8 cellular contexts compared by ENCODE assay signal in genomic region chr22:35399678-35400334, GRCh38. TPM values are rescaled to one million over a fixed set of nuclear protein-coding genes. Genes with fewer than 3 reads are reported as not detected.
DNase-seq lines count a peak whose midpoint lies in the region; ATAC-seq and TF ChIP-seq lines count a peak whose summit lies in the region.

Gene MCM5 (plus strand): TSS chr22:35400140. CDS start chr22:35400439, 299 bp downstream.

- ATAC-seq in gastroesophageal sphincter, result peak; percentile 100

- H3K36me3 ChIP-seq in HEK293 (ENCODE audit: control insufficient read depth in 2 of 2, insufficient read depth in 1 of 2, low read length in 2 of 2) (peaks cover 24 to 40% of the 10 kb centered on the region in 2 experiments), gastroesophageal sphincter (peaks cover 0 to 23% of the 10 kb centered on the region in 2 donors), neutrophil (peaks cover 6% of the 10 kb centered on the region)

- peaks cover 30% of the 10 kb centered on the region for H3K4me1 Mint-ChIP-seq in activated naive CD4-positive, alpha-beta T cell treated with anti-CD3 and anti-CD28 coated beads for 36 hours (ENCODE audit: low read depth)

- no peak for TF ChIP-seq CTCF in HEK293 (tag by site-specific recombination; IDR thresholded peaks at IDR 0.05)
- no peak for TF ChIP-seq CTCF in gastroesophageal sphincter (IDR thresholded peaks at IDR 0.05)
- peak; percentile 36 for TF ChIP-seq CTCF in neutrophil (IDR thresholded peaks at IDR 0.05)

- no peaks in the 10 kb centered on the region for H3K27me3 ChIP-seq in gastroesophageal sphincter
- no peaks in the 10 kb centered on the region for H3K27me3 ChIP-seq in neutrophil

- peak within 1 kb of the TSS; percentile 94 for H3K4me3 Mint-ChIP-seq in activated naive CD4-positive, alpha-beta T cell treated with anti-CD3 and anti-CD28 coated beads for 36 hours

- CTCF ChIA-PET in HEK293 (lab: Yijun Ruan, JAX), result interaction anchor here (0.6 kb wide), 1 partner anchor 10 kb away, joined by 4 read pairs; no protein-coding TSS in a partner anchor
- CTCF ChIA-PET in activated naive CD4-positive, alpha-beta T cell treated with anti-CD3 and anti-CD28 coated beads for 36 hours (lab: Charles Lee), result no interaction called here

- H3K4me1 ChIP-seq in HEK293 (ENCODE audit: control insufficient read depth, insufficient read depth, low read length) (peaks cover 5% of the 10 kb centered on the region), gastroesophageal sphincter (peaks cover 0 to 30% (median 11%) of the 10 kb centered on the region in 3 donors), neutrophil (ENCODE audit: control insufficient read depth in 1 of 2, insufficient read depth in 1 of 2, low read depth in 1 of 2, low read length in 1 of 2) (peaks cover 13 to 30% of the 10 kb centered on the region in 2 experiments)

- DNase-seq in GDM1 (lab: John Stamatoyannopoulos, UW), result peak; percentile 95
- DNase-seq in MV-4-11 (lab: John Stamatoyannopoulos, UW), result peak; percentile 98
- peak; percentile 98 for DNase-seq in SK-N-DZ (ENCODE audit: low spot score)
- DNase-seq in activated naive CD4-positive, alpha-beta T cell treated with anti-CD3 and anti-CD28 coated beads for 36 hours, result peak; percentile 99
- DNase-seq in substantia nigra (lab: John Stamatoyannopoulos, UW), result peak; percentile 65 to 98 (median 94)

- H3K4me3 ChIP-seq in HEK293 (ENCODE audit: low read depth, low read length) (peak within 1 kb of the TSS; percentile 89), gastroesophageal sphincter (peak within 1 kb of the TSS; percentile 77 to 85), neutrophil (ENCODE audit: low read depth in 1 of 2, low read length in 1 of 2) (peak within 1 kb of the TSS; percentile 93 to 96)

- no peak for TF ChIP-seq EP300 in gastroesophageal sphincter (IDR thresholded peaks at IDR 0.05)

- H3K27ac ChIP-seq in HEK293 (ENCODE audit: extremely low read depth, low read depth, low read length), result peak within 1 kb of the TSS; percentile 92
- peak within 1 kb of the TSS in 3 of 4 donors; percentile 58 to 71 (median 70) for H3K27ac ChIP-seq in gastroesophageal sphincter
- H3K27ac ChIP-seq in neutrophil, result peak within 1 kb of the TSS; percentile 55
- H3K27ac ChIP-seq in substantia nigra (ENCODE audit: low read depth, low read length, poor library complexity, severe bottlenecking), result peak within 1 kb of the TSS; percentile 78

- H3K9me3 ChIP-seq in HEK293 (ENCODE audit: control insufficient read depth, insufficient read depth, low read depth, low read length) (no peaks in the 10 kb centered on the region), gastroesophageal sphincter (no peaks in the 10 kb centered on the region), neutrophil (no peaks in the 10 kb centered on the region)

- intact Hi-C loops in activated naive CD4-positive, alpha-beta T cell treated with anti-CD3 and anti-CD28 coated beads for 36 hours (cut with micrococcal nuclease), result loop anchor here (2.0 kb wide), 1 partner anchor 99 kb away; no protein-coding TSS in a partner anchor

- peak within 1 kb of the TSS; percentile 97 for H3K27ac Mint-ChIP-seq in activated naive CD4-positive, alpha-beta T cell treated with anti-CD3 and anti-CD28 coated beads for 36 hours

- H3K9me3 Mint-ChIP-seq in activated naive CD4-positive, alpha-beta T cell treated with anti-CD3 and anti-CD28 coated beads for 36 hours, result no peaks in the 10 kb centered on the region

- POLR2A ChIA-PET in HEK293 (lab: Yijun Ruan, JAX), result interaction anchor here (0.8 kb wide), 2 partner anchors 9 to 33 kb away, joined by 3 to 8 read pairs; no protein-coding TSS in a partner anchor

- peaks cover 48% of the 10 kb centered on the region for H3K36me3 Mint-ChIP-seq in activated naive CD4-positive, alpha-beta T cell treated with anti-CD3 and anti-CD28 coated beads for 36 hours (ENCODE audit: low read depth)

- TF ChIP-seq POLR2A in gastroesophageal sphincter (IDR thresholded peaks at IDR 0.05), result no peak

- H3K27me3 Mint-ChIP-seq in activated naive CD4-positive, alpha-beta T cell treated with anti-CD3 and anti-CD28 coated beads for 36 hours (ENCODE audit: low read depth), result no peaks in the 10 kb centered on the region

- WGBS in gastroesophageal sphincter (ENCODE audit: low coverage in 1 of 2), 2 donors, result 0% methylated on average over 3 of the region's 51 CpGs; no CpG with 5 or more reads in 1 of the 2 donors

TF ChIP-seq in HEK293, 187 proteins besides CTCF, POLR2A, EP300 and RAD21 (continues in another document):
- no peak for TF ChIP-seq ZNF544 (tag by site-specific recombination; IDR thresholded peaks at IDR 0.05)
- TF ChIP-seq ZNF354C (tag by site-specific recombination; IDR thresholded peaks at IDR 0.05; ENCODE audit: borderline replicate concordance, low read depth), result no peak
- TF ChIP-seq, protein P1, sequence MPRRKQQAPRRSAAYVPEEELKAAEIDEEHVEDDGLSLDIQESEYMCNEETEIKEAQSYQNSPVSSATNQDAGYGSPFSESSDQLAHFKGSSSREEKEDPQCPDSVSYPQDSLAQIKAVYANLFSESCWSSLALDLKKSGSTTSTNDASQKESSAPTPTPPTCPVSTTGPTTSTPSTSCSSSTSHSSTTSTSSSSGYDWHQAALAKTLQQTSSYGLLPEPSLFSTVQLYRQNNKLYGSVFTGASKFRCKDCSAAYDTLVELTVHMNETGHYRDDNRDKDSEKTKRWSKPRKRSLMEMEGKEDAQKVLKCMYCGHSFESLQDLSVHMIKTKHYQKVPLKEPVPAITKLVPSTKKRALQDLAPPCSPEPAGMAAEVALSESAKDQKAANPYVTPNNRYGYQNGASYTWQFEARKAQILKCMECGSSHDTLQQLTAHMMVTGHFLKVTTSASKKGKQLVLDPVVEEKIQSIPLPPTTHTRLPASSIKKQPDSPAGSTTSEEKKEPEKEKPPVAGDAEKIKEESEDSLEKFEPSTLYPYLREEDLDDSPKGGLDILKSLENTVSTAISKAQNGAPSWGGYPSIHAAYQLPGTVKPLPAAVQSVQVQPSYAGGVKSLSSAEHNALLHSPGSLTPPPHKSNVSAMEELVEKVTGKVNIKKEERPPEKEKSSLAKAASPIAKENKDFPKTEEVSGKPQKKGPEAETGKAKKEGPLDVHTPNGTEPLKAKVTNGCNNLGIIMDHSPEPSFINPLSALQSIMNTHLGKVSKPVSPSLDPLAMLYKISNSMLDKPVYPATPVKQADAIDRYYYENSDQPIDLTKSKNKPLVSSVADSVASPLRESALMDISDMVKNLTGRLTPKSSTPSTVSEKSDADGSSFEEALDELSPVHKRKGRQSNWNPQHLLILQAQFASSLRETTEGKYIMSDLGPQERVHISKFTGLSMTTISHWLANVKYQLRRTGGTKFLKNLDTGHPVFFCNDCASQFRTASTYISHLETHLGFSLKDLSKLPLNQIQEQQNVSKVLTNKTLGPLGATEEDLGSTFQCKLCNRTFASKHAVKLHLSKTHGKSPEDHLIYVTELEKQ (tag by site-specific recombination; IDR thresholded peaks at IDR 0.05; ENCODE audit: borderline replicate concordance), result no peak
- no peak for TF ChIP-seq ZNF146 (tag by site-specific recombination; IDR thresholded peaks at IDR 0.05)
- TF ChIP-seq KLF10 (tag by site-specific recombination; IDR thresholded peaks at IDR 0.05), result 0 out of 2 replicates have a peak, but pooled peaks have one; percentile 25
- TF ChIP-seq ZNF341 (tag by site-specific recombination; IDR thresholded peaks at IDR 0.05; ENCODE audit: low read depth), result no peak
- no peak for TF ChIP-seq ZNF175 (tag by site-specific recombination; IDR thresholded peaks at IDR 0.05)
- TF ChIP-seq ZNF658 (tag by site-specific recombination; IDR thresholded peaks at IDR 0.05), result no peak
- peak; percentile 62; the same call in 1 of the 2 replicates for TF ChIP-seq ZNF24 (tag by site-specific recombination; IDR thresholded peaks at IDR 0.05)
- 0 out of 2 replicates have a peak, but pooled peaks have one; percentile 54 for TF ChIP-seq HOXD13 (CRISPR knock-in tag; IDR thresholded peaks at IDR 0.05; ENCODE audit: borderline replicate concordance)
- peak; percentile 90 for TF ChIP-seq ZXDB (tag by site-specific recombination; IDR thresholded peaks at IDR 0.05)
- no peak for TF ChIP-seq ZNF626 (tag by site-specific recombination; IDR thresholded peaks at IDR 0.05)
- no peak for TF ChIP-seq ZNF596 (tag by site-specific recombination; IDR thresholded peaks at IDR 0.05)
- TF ChIP-seq, protein P2, sequence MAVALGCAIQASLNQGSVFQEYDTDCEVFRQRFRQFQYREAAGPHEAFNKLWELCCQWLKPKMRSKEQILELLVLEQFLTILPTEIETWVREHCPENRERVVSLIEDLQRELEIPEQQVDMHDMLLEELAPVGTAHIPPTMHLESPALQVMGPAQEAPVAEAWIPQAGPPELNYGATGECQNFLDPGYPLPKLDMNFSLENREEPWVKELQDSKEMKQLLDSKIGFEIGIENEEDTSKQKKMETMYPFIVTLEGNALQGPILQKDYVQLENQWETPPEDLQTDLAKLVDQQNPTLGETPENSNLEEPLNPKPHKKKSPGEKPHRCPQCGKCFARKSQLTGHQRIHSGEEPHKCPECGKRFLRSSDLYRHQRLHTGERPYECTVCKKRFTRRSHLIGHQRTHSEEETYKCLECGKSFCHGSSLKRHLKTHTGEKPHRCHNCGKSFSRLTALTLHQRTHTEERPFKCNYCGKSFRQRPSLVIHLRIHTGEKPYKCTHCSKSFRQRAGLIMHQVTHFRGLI (tag by site-specific recombination; IDR thresholded peaks at IDR 0.05), result no peak
- TF ChIP-seq, protein P3, sequence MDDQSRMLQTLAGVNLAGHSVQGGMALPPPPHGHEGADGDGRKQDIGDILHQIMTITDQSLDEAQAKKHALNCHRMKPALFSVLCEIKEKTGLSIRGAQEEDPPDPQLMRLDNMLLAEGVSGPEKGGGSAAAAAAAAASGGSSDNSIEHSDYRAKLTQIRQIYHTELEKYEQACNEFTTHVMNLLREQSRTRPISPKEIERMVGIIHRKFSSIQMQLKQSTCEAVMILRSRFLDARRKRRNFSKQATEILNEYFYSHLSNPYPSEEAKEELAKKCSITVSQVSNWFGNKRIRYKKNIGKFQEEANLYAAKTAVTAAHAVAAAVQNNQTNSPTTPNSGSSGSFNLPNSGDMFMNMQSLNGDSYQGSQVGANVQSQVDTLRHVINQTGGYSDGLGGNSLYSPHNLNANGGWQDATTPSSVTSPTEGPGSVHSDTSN (CRISPR knock-in tag; IDR thresholded peaks at IDR 0.05), result peak; percentile 92
- no peak for TF ChIP-seq ZNF747 (tag by site-specific recombination; IDR thresholded peaks at IDR 0.05)

RNA-seq across cellular contexts. Expression of gene MCM5, which starts in this region (rescaled TPM):
- 121 and 151 TPM in 2 replicates for polyA plus RNA-seq in SK-N-DZ (2014; cell fraction: cytosol; rRNA removed)
- 167 and 220 TPM in 2 replicates for polyA plus RNA-seq in SK-N-DZ (2014; cell fraction: nucleus; rRNA removed)
- total RNA-seq in activated naive CD4-positive, alpha-beta T cell treated with anti-CD3 and anti-CD28 coated beads for 36 hours, result 100 to 1,000 TPM; 293 to 301 TPM
- 10 to 100 TPM; 14.5 to 19.2 (median 15.3) TPM for total RNA-seq in gastroesophageal sphincter

Comparison
In these comparisons a context has a peak if more than half of its experiments do, and no peak if none do; other contexts are left out.
1. Peak in every context shown above with its lines: DNase-seq, ATAC-seq, H3K4me3 ChIP-seq and H3K27ac ChIP-seq.
2. RNA of gene MCM5 (total RNA-seq): 293 to 301 TPM in activated naive CD4-positive, alpha-beta T cell treated with anti-CD3 and anti-CD28 coated beads for 36 hours; 14.5 to 19.2 TPM in gastroesophageal sphincter; every median in the first group is over 10 times any median in the second.